ENCODE assay signal across 13 cellular contexts in genomic region chr16:8712589-8713361, GRCh38. TPM values are rescaled to one million over a fixed set of nuclear protein-coding genes. Genes with fewer than 3 reads are reported as not detected.
DNase-seq lines count a peak whose midpoint lies in the region; ATAC-seq lines count a peak whose summit lies in the region.
"Had no signal": no experiment of that assay in that cellular context is flagged by ENCODE, and none has a peak within 500 bp of the region (broad histone marks: within the 10 kb centered on the region; RNA-seq: fewer than 3 reads in every experiment).

No MANE protein-coding gene starts in this region.

- no peak overlapping the region for H3K4me3 Mint-ChIP-seq in activated T-helper 1 cell treated with anti-CD3 and anti-CD28 coated beads, Interleukin-12 subunit alpha, Interleukin-12 subunit beta, Interleukin-2, Interleukin-4 antibody, amounts not matched to agents 30 ng/mL and 10 ng/mL and 1 ng/mL, durations not matched to agents 14 hours and 24 hours and 36 hours
- H3K4me3 Mint-ChIP-seq: effector memory CD8-positive, alpha-beta T cell; memory B cell had no signal

- intact Hi-C loops in activated T-helper 1 cell treated with anti-CD3 and anti-CD28 coated beads, Interleukin-12 subunit alpha, Interleukin-12 subunit beta, Interleukin-2, Interleukin-4 antibody, amounts not matched to agents 30 ng/mL and 10 ng/mL and 1 ng/mL, durations not matched to agents 14 hours and 24 hours and 36 hours (cut with micrococcal nuclease), result no loop called here

- H3K27me3 Mint-ChIP-seq in activated T-helper 1 cell treated with anti-CD3 and anti-CD28 coated beads, Interleukin-12 subunit alpha, Interleukin-12 subunit beta, Interleukin-2, Interleukin-4 antibody, amounts not matched to agents 30 ng/mL and 10 ng/mL and 1 ng/mL, durations not matched to agents 14 hours and 24 hours and 36 hours (ENCODE audit: insufficient read depth), result peaks cover 3% of the 10 kb centered on the region
- H3K27me3 Mint-ChIP-seq: effector memory CD8-positive, alpha-beta T cell; memory B cell had no signal

- no peak overlapping the region for H3K9ac ChIP-seq in SK-N-MC (ENCODE audit: insufficient read length)

- no peak overlapping the region for H3K27ac Mint-ChIP-seq in activated T-helper 1 cell treated with anti-CD3 and anti-CD28 coated beads, Interleukin-12 subunit alpha, Interleukin-12 subunit beta, Interleukin-2, Interleukin-4 antibody, amounts not matched to agents 30 ng/mL and 10 ng/mL and 1 ng/mL, durations not matched to agents 14 hours and 24 hours and 36 hours
- H3K27ac Mint-ChIP-seq: effector memory CD8-positive, alpha-beta T cell; memory B cell had no signal

- H3K27ac ChIP-seq in SK-N-MC (no peak overlapping the region), substantia nigra (ENCODE audit: low read depth, low read length, poor library complexity, severe bottlenecking) (peak overlapping the region; percentile 26)
- H3K27ac ChIP-seq: sigmoid colon had no signal

- ATAC-seq in GM18861 (IDR thresholded peaks at IDR 0.05; ENCODE audit: unreplicated experiment), result no peak
- ATAC-seq: effector memory CD8-positive, alpha-beta T cell had no signal

- H3K9me3 ChIP-seq in SK-N-MC (ENCODE audit: low read depth, low read length), result no peaks in the 10 kb centered on the region

- H3K36me3 Mint-ChIP-seq in activated T-helper 1 cell treated with anti-CD3 and anti-CD28 coated beads, Interleukin-12 subunit alpha, Interleukin-12 subunit beta, Interleukin-2, Interleukin-4 antibody, amounts not matched to agents 30 ng/mL and 10 ng/mL and 1 ng/mL, durations not matched to agents 14 hours and 24 hours and 36 hours (ENCODE audit: low read depth), result no peaks in the 10 kb centered on the region

- no peaks in the 10 kb centered on the region for H3K36me3 ChIP-seq in SK-N-MC (ENCODE audit: insufficient read depth, low read length)
- H3K36me3 ChIP-seq: adrenal gland, sigmoid colon had no signal

- H3K4me3 ChIP-seq in SK-N-MC, result peak overlapping the region; percentile 28; the same call in 1 of the 2 replicates
- H3K4me3 ChIP-seq in iPS-11a (ENCODE audit: low read depth, low read length), result peak overlapping the region; percentile 17
- H3K4me3 ChIP-seq: adrenal gland, sigmoid colon had no signal

- DNase-seq in DMS53 (lab: John Stamatoyannopoulos, UW) (peak; percentile 62), DMS53 treated with DMSO at 0.1 percent for 48 hours (lab: John Stamatoyannopoulos, UW; ENCODE audit: unreplicated experiment) (no peak), SK-N-MC (ENCODE audit: low read depth, low spot score) (no peak), substantia nigra (lab: John Stamatoyannopoulos, UW) (peak in 10 of 49 donors; percentile 3 to 90 (median 16))
- DNase-seq in activated effector memory CD4-positive, alpha-beta T cell treated with Interleukin-2 at 50 U/mL for 16 hours, result no peak
- DNase-seq in activated T-helper 1 cell treated with anti-CD3 and anti-CD28 coated beads, Interleukin-12 subunit alpha, Interleukin-12 subunit beta, Interleukin-2, Interleukin-4 antibody, amounts not matched to agents 30 ng/mL and 10 ng/mL and 1 ng/mL, durations not matched to agents 14 hours and 24 hours and 36 hours (ENCODE audit: low spot score), result no peak
- DNase-seq: effector memory CD8-positive, alpha-beta T cell; sigmoid colon; T1000 had no signal

- H3K4me1 Mint-ChIP-seq in activated T-helper 1 cell treated with anti-CD3 and anti-CD28 coated beads, Interleukin-12 subunit alpha, Interleukin-12 subunit beta, Interleukin-2, Interleukin-4 antibody, amounts not matched to agents 30 ng/mL and 10 ng/mL and 1 ng/mL, durations not matched to agents 14 hours and 24 hours and 36 hours (ENCODE audit: low read depth), result no peaks in the 10 kb centered on the region

- no peaks in the 10 kb centered on the region for H3K9me3 Mint-ChIP-seq in activated T-helper 1 cell treated with anti-CD3 and anti-CD28 coated beads, Interleukin-12 subunit alpha, Interleukin-12 subunit beta, Interleukin-2, Interleukin-4 antibody, amounts not matched to agents 30 ng/mL and 10 ng/mL and 1 ng/mL, durations not matched to agents 14 hours and 24 hours and 36 hours
- H3K9me3 Mint-ChIP-seq: effector memory CD8-positive, alpha-beta T cell had no signal

RNA-seq across cellular contexts. Expression of gene ABAT, which starts 38.4 kb away (rescaled TPM):
- 7.3 and 7.7 TPM in 2 replicates for total RNA-seq in activated T-helper 1 cell treated with anti-CD3 and anti-CD28 coated beads, Interleukin-12 subunit alpha, Interleukin-12 subunit beta, Interleukin-2, Interleukin-4 antibody, amounts not matched to agents 30 ng/mL and 10 ng/mL and 1 ng/mL, durations not matched to agents 14 hours and 24 hours and 36 hours
